22 cellular contexts compared by ENCODE assay signal in the genomic region with DNA sequence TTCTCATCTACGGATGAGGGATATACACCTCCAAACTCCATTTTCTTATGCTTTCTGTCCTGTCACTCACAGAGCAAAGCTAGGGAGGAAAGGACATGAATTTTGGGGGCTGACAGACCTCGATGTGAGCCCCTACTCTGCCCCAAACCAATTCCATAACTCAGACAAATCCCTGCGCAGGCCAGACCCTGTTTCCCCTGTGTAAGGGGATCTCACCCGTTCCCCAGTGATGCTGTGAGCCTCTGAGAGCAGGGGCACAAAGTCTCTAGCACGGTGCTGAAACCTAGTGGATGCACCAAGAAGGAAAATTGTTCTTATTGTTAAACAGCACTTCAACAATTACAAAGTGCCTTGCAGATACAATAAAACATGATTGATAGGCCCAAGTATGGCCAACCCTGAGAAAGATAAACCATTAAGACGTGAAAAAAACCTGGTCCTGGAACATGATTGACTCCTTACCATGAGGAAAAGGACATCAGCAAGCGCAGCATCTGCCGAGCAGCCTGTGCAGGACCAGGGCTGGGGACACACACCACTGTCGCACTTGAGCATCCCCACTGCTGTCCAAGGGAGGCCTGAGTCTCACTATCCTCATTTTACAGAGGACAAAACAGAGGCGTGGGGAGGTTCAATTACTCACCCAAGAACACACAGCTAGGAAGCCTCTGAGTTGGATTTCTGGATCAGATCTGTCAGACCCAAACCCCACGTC.
"Had no signal": no experiment of that assay in that cellular context is flagged by ENCODE, and none has a peak within 500 bp of the region (broad histone marks: within the 10 kb centered on the region; RNA-seq: fewer than 3 reads in every experiment).

No MANE protein-coding gene starts in this region.

- H3K4me1 ChIP-seq: body of pancreas, esophagus muscularis mucosa, heart right ventricle, left ventricle myocardium inferior, right lobe of liver, tibial artery had no signal

- H3K4me3 Mint-ChIP-seq: activated CD4-positive, alpha-beta memory T cell treated with anti-CD3 and anti-CD28 coated beads for 36 hours; activated naive CD8-positive, alpha-beta T cell treated with anti-CD3 and anti-CD28 coated beads, Interleukin-2, amount 10 ng/mL, durations not matched to agents 7 days and 5 days; naive B cell; neural crest cell had no signal

- H3K36me3 Mint-ChIP-seq: activated CD4-positive, alpha-beta memory T cell treated with anti-CD3 and anti-CD28 coated beads for 36 hours; activated naive CD8-positive, alpha-beta T cell treated with anti-CD3 and anti-CD28 coated beads, Interleukin-2, amount 10 ng/mL, durations not matched to agents 7 days and 5 days; naive B cell had no signal

- H3K9me3 Mint-ChIP-seq: activated CD4-positive, alpha-beta memory T cell treated with anti-CD3 and anti-CD28 coated beads for 36 hours; activated naive CD8-positive, alpha-beta T cell treated with anti-CD3 and anti-CD28 coated beads, Interleukin-2, amount 10 ng/mL, durations not matched to agents 7 days and 5 days; naive B cell; neural crest cell had no signal

- H3K27me3 Mint-ChIP-seq: activated CD4-positive, alpha-beta memory T cell treated with anti-CD3 and anti-CD28 coated beads for 36 hours; activated naive CD8-positive, alpha-beta T cell treated with anti-CD3 and anti-CD28 coated beads, Interleukin-2, amount 10 ng/mL, durations not matched to agents 7 days and 5 days; naive B cell had no signal

- H3K9me3 ChIP-seq: body of pancreas, esophagus muscularis mucosa, heart right ventricle, left ventricle myocardium inferior, mucosa of descending colon, ovary, right lobe of liver, tibial artery had no signal

- DNase-seq: activated CD4-positive, alpha-beta memory T cell treated with anti-CD3 and anti-CD28 coated beads for 36 hours; activated naive CD8-positive, alpha-beta T cell treated with anti-CD3 and anti-CD28 coated beads, Interleukin-2, amount 10 ng/mL, durations not matched to agents 7 days and 5 days; activated T-cell treated with anti-CD3 and anti-CD28 coated beads, Interleukin-2, amount 50 U/mL, for 1 hour; amygdala; central memory CD4-positive, alpha-beta T cell; cortex of kidney; heart right ventricle; kidney glomerular epithelial cell; left ventricle myocardium inferior; mammary epithelial cell; mucosa of descending colon; naive B cell; ovary; right lobe of liver; stimulated activated naive CD4-positive, alpha-beta T cell had no signal

- H3K4me1 Mint-ChIP-seq: naive B cell, neural crest cell had no signal

- FAIRE-seq: TTC549, urothelium cell line had no signal

- H3K36me3 ChIP-seq: esophagus muscularis mucosa, heart right ventricle, left ventricle myocardium inferior, ovary, right lobe of liver, tibial artery had no signal

- H3K27me3 ChIP-seq: body of pancreas, esophagus muscularis mucosa, ovary, right lobe of liver, tibial artery had no signal

- H3K4me3 ChIP-seq: body of pancreas, esophagus muscularis mucosa, heart right ventricle, left ventricle myocardium inferior, mucosa of descending colon, ovary, right lobe of liver, SK-N-MC, tibial artery had no signal

- H3K27ac Mint-ChIP-seq: activated CD4-positive, alpha-beta memory T cell treated with anti-CD3 and anti-CD28 coated beads for 36 hours; activated naive CD8-positive, alpha-beta T cell treated with anti-CD3 and anti-CD28 coated beads, Interleukin-2, amount 10 ng/mL, durations not matched to agents 7 days and 5 days; naive B cell had no signal

- ATAC-seq: body of pancreas had no signal
